ENCODE assay signal across 9 cellular contexts in genomic region chr7:144292384-144293161, GRCh38. TPM values are rescaled to one million over a fixed set of nuclear protein-coding genes. Genes with fewer than 3 reads are reported as not detected.
DNase-seq lines count a peak whose midpoint lies in the region; ATAC-seq and TF ChIP-seq lines count a peak whose summit lies in the region.
"Not testable (repeated sequence)": the region's sequence is repeated elsewhere in the genome, so short reads cannot be mapped to it uniquely, and the experiment has no call there.
"Had no signal": no experiment of that assay in that cellular context is flagged by ENCODE, and none has a peak within 500 bp of the region (broad histone marks: within the 10 kb centered on the region; RNA-seq: fewer than 3 reads in every experiment).

No MANE protein-coding gene starts in this region.

- H3K4me1 Mint-ChIP-seq in GM23338; activated CD4-positive, alpha-beta memory T cell treated with anti-CD3 and anti-CD28 coated beads for 36 hours (ENCODE audit: low read depth); activated naive CD4-positive, alpha-beta T cell treated with anti-CD3 and anti-CD28 coated beads, Interleukin-2, amount 10 ng/mL, durations not matched to agents 7 days and 5 days: not testable (repeated sequence)

- not testable (repeated sequence) for H3K9me2 ChIP-seq in GM23338 (ENCODE audit: insufficient read depth)

- not testable (repeated sequence) for H3K27ac ChIP-seq in GM23338 (ENCODE audit: low read depth); lower lobe of right lung
- H3K27ac ChIP-seq in parathyroid adenoma = peak overlapping the region; percentile 33

- not testable (repeated sequence) for H3K9me3 Mint-ChIP-seq in GM23338; activated CD4-positive, alpha-beta memory T cell treated with anti-CD3 and anti-CD28 coated beads for 36 hours; activated naive CD4-positive, alpha-beta T cell treated with anti-CD3 and anti-CD28 coated beads, Interleukin-2, amount 10 ng/mL, durations not matched to agents 7 days and 5 days

- H3K27me3 ChIP-seq in GM23338 (ENCODE audit: insufficient read depth); lower lobe of right lung (ENCODE audit: low read depth); parathyroid adenoma (ENCODE audit: control insufficient read depth, insufficient read depth, low read length): not testable (repeated sequence)

- TF ChIP-seq CTCF in GM23338 (conservative IDR thresholded peaks at IDR 0.05; ENCODE audit: low read depth in 2 of 2); lower lobe of right lung (IDR thresholded peaks at IDR 0.05); parathyroid adenoma (IDR thresholded peaks at IDR 0.05): not testable (repeated sequence)

- POLR2A ChIA-PET in activated CD4-positive, alpha-beta memory T cell treated with anti-CD3 and anti-CD28 coated beads for 36 hours (lab: Charles Lee) = not testable (repeated sequence)

- H3K9ac ChIP-seq in parathyroid adenoma = not testable (repeated sequence)

- not testable (repeated sequence) for H3F3A ChIP-seq in GM23338 (replicated peaks; ENCODE audit: low read depth)

- not testable (repeated sequence) for DNase-seq in GM23338 (ENCODE audit: low spot score)
- DNase-seq in activated CD4-positive, alpha-beta memory T cell treated with anti-CD3 and anti-CD28 coated beads for 36 hours = peak; percentile 16
- peak; percentile 20 for DNase-seq in activated naive CD4-positive, alpha-beta T cell treated with anti-CD3 and anti-CD28 coated beads, Interleukin-2, amount 10 ng/mL, durations not matched to agents 7 days and 5 days
- DNase-seq in ecto neural progenitor cell (ENCODE audit: low spot score) = peak; percentile 12
- DNase-seq in islet precursor cell = peak; percentile 10
- DNase-seq in lower lobe of right lung = peak; percentile 20

- not testable (repeated sequence) for H3K9me3 ChIP-seq in lower lobe of right lung; parathyroid adenoma (ENCODE audit: control insufficient read depth, low read length)

- peak overlapping the region; percentile 69; the same call in 1 of the 2 replicates for H3K4me2 ChIP-seq in GM23338
- not testable (repeated sequence) for H3K4me2 ChIP-seq in parathyroid adenoma (ENCODE audit: low read length)

- H3K79me2 ChIP-seq in GM23338 (replicated peaks; ENCODE audit: insufficient read depth); parathyroid adenoma: not testable (repeated sequence)

- H3K27me3 Mint-ChIP-seq in GM23338 (ENCODE audit: insufficient read depth, low read depth, poor library complexity); activated CD4-positive, alpha-beta memory T cell treated with anti-CD3 and anti-CD28 coated beads for 36 hours; activated naive CD4-positive, alpha-beta T cell treated with anti-CD3 and anti-CD28 coated beads, Interleukin-2, amount 10 ng/mL, durations not matched to agents 7 days and 5 days: not testable (repeated sequence)

- H3K4me1 ChIP-seq in GM23338 (ENCODE audit: insufficient read depth); lower lobe of right lung; parathyroid adenoma: not testable (repeated sequence)

- not testable (repeated sequence) for H2AFZ ChIP-seq in GM23338
- peak overlapping the region; percentile 13 for H2AFZ ChIP-seq in parathyroid adenoma

- H3K27ac Mint-ChIP-seq in GM23338; activated CD4-positive, alpha-beta memory T cell treated with anti-CD3 and anti-CD28 coated beads for 36 hours; activated naive CD4-positive, alpha-beta T cell treated with anti-CD3 and anti-CD28 coated beads, Interleukin-2, amount 10 ng/mL, durations not matched to agents 7 days and 5 days: not testable (repeated sequence)

- not testable (repeated sequence) for H3K36me3 Mint-ChIP-seq in GM23338 (ENCODE audit: low read depth); activated CD4-positive, alpha-beta memory T cell treated with anti-CD3 and anti-CD28 coated beads for 36 hours; activated naive CD4-positive, alpha-beta T cell treated with anti-CD3 and anti-CD28 coated beads, Interleukin-2, amount 10 ng/mL, durations not matched to agents 7 days and 5 days

- not testable (repeated sequence) for H3K4me3 ChIP-seq in GM23338; lower lobe of right lung; parathyroid adenoma (ENCODE audit: low read depth, low read length)

- not testable (repeated sequence) for ATAC-seq in GM23338, lower lobe of right lung

- CTCF ChIA-PET in activated CD4-positive, alpha-beta memory T cell treated with anti-CD3 and anti-CD28 coated beads for 36 hours (lab: Charles Lee); activated naive CD4-positive, alpha-beta T cell treated with anti-CD3 and anti-CD28 coated beads, Interleukin-2, amount 10 ng/mL, durations not matched to agents 7 days and 5 days (lab: Charles Lee): not testable (repeated sequence)

- H4K20me1 ChIP-seq in GM23338 (replicated peaks; ENCODE audit: insufficient read depth) = not testable (repeated sequence)

- not testable (repeated sequence) for H3K36me3 ChIP-seq in GM23338 (ENCODE audit: insufficient read depth); lower lobe of right lung; parathyroid adenoma (ENCODE audit: control insufficient read depth, insufficient read depth, low read length)

- not testable (repeated sequence) for H3K4me3 Mint-ChIP-seq in GM23338; activated CD4-positive, alpha-beta memory T cell treated with anti-CD3 and anti-CD28 coated beads for 36 hours; activated naive CD4-positive, alpha-beta T cell treated with anti-CD3 and anti-CD28 coated beads, Interleukin-2, amount 10 ng/mL, durations not matched to agents 7 days and 5 days

- intact Hi-C loops in activated CD4-positive, alpha-beta memory T cell treated with anti-CD3 and anti-CD28 coated beads for 36 hours (cut with micrococcal nuclease); lower lobe of right lung (cut with DNase I): not testable (repeated sequence)

RNA-seq across cellular contexts. Expression of gene OR2A1, which starts 19.6 kb away (rescaled TPM):
- 0.10 TPM in 1 of 2 replicates, not detected in the other for total RNA-seq in GM23338 (2014; rRNA removed; shearing (Covaris generic))
- 1.2 and 1.6 TPM in 2 replicates for polyA plus RNA-seq in GM23338 (2016; fragmentation: Nextera tagmentation; extraction: Ambion mirVana)
- not detected for total RNA-seq in activated CD4-positive, alpha-beta memory T cell treated with anti-CD3 and anti-CD28 coated beads for 36 hours
- total RNA-seq in lower lobe of right lung = 0.15 TPM
- total RNA-seq: H1, HT-29 had no signal

RNA-seq across cellular contexts. Expression of gene CTAGE8, which starts 23.5 kb away (rescaled TPM):
- 0.52 and 1.4 TPM in 2 replicates for total RNA-seq in GM23338 (2014; rRNA removed; shearing (Covaris generic))
- polyA plus RNA-seq in GM23338 (2016; fragmentation: Nextera tagmentation; extraction: Ambion mirVana) = 1.3 and 3.1 TPM in 2 replicates
- total RNA-seq in activated CD4-positive, alpha-beta memory T cell treated with anti-CD3 and anti-CD28 coated beads for 36 hours = 1 to 10 TPM; 1.7 to 1.8 TPM
- total RNA-seq in lower lobe of right lung = 4.2 TPM
- total RNA-seq: H1, HT-29 had no signal
- polyA plus RNA-seq: H1 had no signal

RNA-seq across cellular contexts. Expression of gene OR2A7, which starts 28.0 kb away (rescaled TPM):
- total RNA-seq in GM23338 (2014; rRNA removed; shearing (Covaris generic)) = 1.6 and 2.2 TPM in 2 replicates
- 1.7 and 3.2 TPM in 2 replicates for polyA plus RNA-seq in GM23338 (2016; fragmentation: Nextera tagmentation; extraction: Ambion mirVana)
- total RNA-seq in activated CD4-positive, alpha-beta memory T cell treated with anti-CD3 and anti-CD28 coated beads for 36 hours = 1 to 10 TPM; 2.0 to 2.2 TPM
- total RNA-seq in lower lobe of right lung = 12.1 TPM

RNA-seq across cellular contexts. Expression of gene OR2A42, which starts 53.2 kb away (rescaled TPM):
- total RNA-seq in GM23338 (2014; rRNA removed; shearing (Covaris generic)) = 0.27 and 0.28 TPM in 2 replicates
- polyA plus RNA-seq in GM23338 (2016; fragmentation: Nextera tagmentation; extraction: Ambion mirVana) = 1.8 and 2.1 TPM in 2 replicates
- not detected for total RNA-seq in activated CD4-positive, alpha-beta memory T cell treated with anti-CD3 and anti-CD28 coated beads for 36 hours
- not detected for total RNA-seq in lower lobe of right lung
- total RNA-seq: H1, HT-29 had no signal
- polyA plus RNA-seq: H1 had no signal
